Comparison of ENCODE assay signal across 17 cellular contexts in the genomic region with DNA sequence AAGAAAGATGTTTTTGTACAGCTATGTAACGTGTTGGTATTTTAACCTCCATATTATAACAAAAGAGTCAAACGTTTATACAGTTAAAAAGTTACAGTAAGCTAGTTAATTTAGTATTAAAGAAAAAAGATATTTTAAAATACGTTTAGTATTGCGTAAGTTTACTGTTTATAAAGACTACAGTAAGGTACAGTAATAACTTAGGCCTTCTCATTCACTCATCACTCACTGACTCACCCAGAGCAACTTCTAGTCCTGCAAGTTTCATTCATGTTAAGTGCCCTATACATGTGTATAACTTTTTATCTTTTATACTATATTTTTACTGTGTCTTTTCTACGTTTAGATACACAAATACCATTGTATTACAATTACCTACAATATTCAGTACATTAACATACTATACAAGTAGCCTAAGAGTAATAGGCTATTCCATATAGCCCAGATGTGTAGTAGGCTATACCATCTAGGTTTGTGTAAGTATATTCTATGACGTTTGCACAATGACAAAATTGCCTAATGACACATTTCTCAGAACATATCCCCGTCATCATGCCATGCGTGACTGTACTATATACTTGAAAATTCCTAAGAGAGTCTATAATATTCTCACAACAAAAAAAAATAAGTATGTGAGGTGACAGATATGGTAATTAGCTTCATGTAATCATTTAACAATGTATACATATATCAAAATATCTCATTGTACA. TPM values are rescaled to one million over a fixed set of nuclear protein-coding genes. Genes with fewer than 3 reads are reported as not detected.
A peak's percentile ranks its signal among the peaks of the same experiment; 100 is the strongest.
DNase-seq lines count a peak whose midpoint lies in the region; ATAC-seq, FAIRE-seq and TF ChIP-seq lines count a peak whose summit lies in the region.
"Had no signal": no experiment of that assay in that cellular context is flagged by ENCODE, and none has a peak within 500 bp of the region (broad histone marks: within the 10 kb centered on the region; RNA-seq: fewer than 3 reads in every experiment).

No MANE protein-coding gene starts in this region.

- H3K27ac Mint-ChIP-seq in endothelial cell (ENCODE audit: unreplicated experiment) (no peak overlapping the region), T-helper 17 cell (no peak overlapping the region)

- no peak for TF ChIP-seq EP300 in HepG2 (IDR thresholded peaks at IDR 0.05; ENCODE audit: low read depth in 2 of 2, low read length in 2 of 2)
- TF ChIP-seq EP300 in HepG2 (CRISPR knock-in tag; IDR thresholded peaks at IDR 0.05; ENCODE audit: borderline replicate concordance), result no peak

- H3K9me3 Mint-ChIP-seq in endothelial cell (ENCODE audit: unreplicated experiment), result no peaks in the 10 kb centered on the region

- BruUV-seq in HepG2 (replicated peaks; lab: Mats Ljungman, UMichigan), result no TSS peak

- POLR2A ChIA-PET in HepG2 (lab: Yijun Ruan, JAX), result no interaction called here

- H3K27ac ChIP-seq in HepG2 (ENCODE audit: extremely low read length, insufficient read depth, low read length), result no peak overlapping the region
- no peak overlapping the region for H3K27ac ChIP-seq in right lobe of liver
- H3K27ac ChIP-seq: coronary artery, KMS-11, thoracic aorta had no signal

- H3K27me3 ChIP-seq in HepG2 (ENCODE audit: control insufficient read depth in 1 of 2, insufficient read depth in 2 of 2, low read length in 2 of 2), result no peaks in the 10 kb centered on the region
- H3K27me3 ChIP-seq in right lobe of liver, result no peaks in the 10 kb centered on the region

- TF ChIP-seq POLR2A in HepG2 (IDR thresholded peaks at IDR 0.05; ENCODE audit: insufficient read depth in 1 of 2, low read depth in 2 of 2, low read length in 2 of 2), result no peak
- TF ChIP-seq POLR2A in right lobe of liver (IDR thresholded peaks at IDR 0.05), result no peak

- FAIRE-seq in HepG2 (lab: Jason Lieb, UNC), result no peak
- FAIRE-seq: A204.1, GM12878 had no signal

- no peak for DNase-seq in HepG2 (ENCODE audit: low spot score)
- no peak for DNase-seq in right lobe of liver
- peak; percentile 85 for DNase-seq in fibroblast of mammary gland (ENCODE audit: low read depth)
- DNase-seq in endothelial cell (ENCODE audit: low spot score), result no peak
- no peak for DNase-seq in NCI-H69 (lab: John Stamatoyannopoulos, UW)
- DNase-seq in T-helper 2 cell, result no peak
- DNase-seq in T-helper 17 cell, result no peak
- DNase-seq: activated CD8-positive, alpha-beta memory T cell treated with anti-CD3 and anti-CD28 coated beads, Interleukin-2, amount 50 U/mL, for 4 hours; DMS153; foreskin melanocyte; NK-92 treated with Interleukin-12 subunit alpha and Interleukin-12 subunit beta, amount 100 ng/mL, for 24 hours had no signal

- no peak for TF ChIP-seq CTCF in HepG2 (CRISPR knock-in tag; IDR thresholded peaks at IDR 0.05)
- TF ChIP-seq CTCF in right lobe of liver (IDR thresholded peaks at IDR 0.05), result no peak
- no peak for TF ChIP-seq CTCF in fibroblast of mammary gland (conservative IDR thresholded peaks at IDR 0.05; ENCODE audit: control insufficient read depth, insufficient read depth, low read depth, low read length)
- no peak for TF ChIP-seq CTCF in endothelial cell (IDR thresholded peaks at IDR 0.05; ENCODE audit: unreplicated experiment)

- H3K27me3 Mint-ChIP-seq in endothelial cell (ENCODE audit: unreplicated experiment), result peaks cover 5% of the 10 kb centered on the region
- H3K27me3 Mint-ChIP-seq in T-helper 17 cell, result no peaks in the 10 kb centered on the region

- H4K20me1 ChIP-seq in HepG2 (ENCODE audit: insufficient read depth, low read length), result no peaks in the 10 kb centered on the region; the same call in 1 of the 2 replicates

- no peak overlapping the region for H2AFZ ChIP-seq in HepG2 (ENCODE audit: low read length)

- H3K36me3 ChIP-seq in HepG2 (replicated peaks in 1 of 2; ENCODE audit: control insufficient read depth in 1 of 2, insufficient read depth in 2 of 2, low read length in 2 of 2) (no peaks in the 10 kb centered on the region), right lobe of liver (no peaks in the 10 kb centered on the region)
- H3K36me3 ChIP-seq: thoracic aorta had no signal

- H3K36me3 Mint-ChIP-seq in endothelial cell (ENCODE audit: low read depth, unreplicated experiment) (peaks cover 8% of the 10 kb centered on the region), T-helper 17 cell (ENCODE audit: low read depth) (no peaks in the 10 kb centered on the region)

- ATAC-seq in HepG2, result no peak
- ATAC-seq in right lobe of liver, result no peak
- ATAC-seq in SK-N-SH treated with all-trans-retinoic acid at 6 μM for 48 hours, result peak; percentile 53; the same call in 1 of the 3 replicates
- no peak for ATAC-seq in T-helper 17 cell

- intact Hi-C loops in HepG2 (cut with micrococcal nuclease; ENCODE audit: unreplicated experiment) (no loop called here), right lobe of liver (cut with DNase I) (no loop called here)

- H3K4me3 Mint-ChIP-seq in endothelial cell (ENCODE audit: unreplicated experiment), result no peak overlapping the region
- no peak overlapping the region for H3K4me3 Mint-ChIP-seq in T-helper 17 cell

- 89% methylated on average over 8 of the region's 8 CpGs for WGBS in HepG2 (ENCODE audit: low lambda C conversion rate)
- WGBS in right lobe of liver (ENCODE audit: insufficient coverage, low coverage, low lambda C conversion rate, missing lambda C conversion rate), result 73% methylated on average over 8 of the region's 8 CpGs

- H3K4me1 ChIP-seq in HepG2 (ENCODE audit: insufficient read depth, low read length), result peaks cover 9% of the 10 kb centered on the region
- H3K4me1 ChIP-seq in right lobe of liver, result peaks cover 0 to 11% (median 0%) of the 10 kb centered on the region in 4 donors

- in situ Hi-C loops in HepG2 (cut with HindIII; ENCODE audit: extremely low pct_ligation_motif_present, low pct_unique_long_range_greater_than_20kb), result no loop called here

- H3K4me2 ChIP-seq in HepG2 (ENCODE audit: low read depth, low read length), result no peak overlapping the region
- H3K4me2 ChIP-seq: KMS-11 had no signal

- CTCF ChIA-PET in HepG2 (lab: Yijun Ruan, JAX; ENCODE audit: low intra/inter-chr PET ratio, low total read pairs), result no interaction called here

- H3K9ac ChIP-seq in HepG2 (ENCODE audit: insufficient read depth, low read depth, low read length), result no peak overlapping the region
- H3K9ac ChIP-seq: KMS-11 had no signal

- H3K4me1 Mint-ChIP-seq in endothelial cell (ENCODE audit: unreplicated experiment) (peaks cover 7% of the 10 kb centered on the region), T-helper 17 cell (peaks cover 13% of the 10 kb centered on the region)

- H3K4me3 ChIP-seq in HepG2 (replicated peaks in 1 of 3; ENCODE audit: insufficient read depth in 1 of 3, low read depth in 2 of 3, low read length in 3 of 3) (no peak overlapping the region), right lobe of liver (no peak overlapping the region), fibroblast of mammary gland (ENCODE audit: control insufficient read depth, low read depth, low read length) (no peak overlapping the region)
- H3K4me3 ChIP-seq: coronary artery, GM12878, thoracic aorta had no signal

- no peaks in the 10 kb centered on the region for H3K9me3 ChIP-seq in HepG2 (ENCODE audit: low read length)
- H3K9me3 ChIP-seq in right lobe of liver, result no peaks in the 10 kb centered on the region
- no peaks in the 10 kb centered on the region for H3K9me3 ChIP-seq in T-helper 17 cell (ENCODE audit: control insufficient read depth, low read length, poor library complexity, severe bottlenecking)
- H3K9me3 ChIP-seq: thoracic aorta had no signal

- no peak for TF ChIP-seq RAD21 in HepG2 (CRISPR knock-in tag; IDR thresholded peaks at IDR 0.05)

- peaks cover 6% of the 10 kb centered on the region for H3K79me2 ChIP-seq in HepG2 (ENCODE audit: insufficient read depth, low read length)

RNA-seq across cellular contexts. Expression of a gene that starts 33.8 kb away (rescaled TPM):
- total RNA-seq in HepG2 (2016; rRNA removed; fragmentation: Illumina TruSeq; extraction: Trizol) (7.4 and 13.8 TPM in 2 replicates), right lobe of liver (10 to 100 TPM; 16.8 to 21.4 (median 18.5) TPM), endothelial cell (ENCODE audit: unreplicated experiment) (14.5 TPM), T-helper 17 cell (10 to 100 TPM; 11.6 to 12.4 TPM)
- 2.5 and 2.8 TPM in 2 replicates for total RNA-seq in HepG2 (2016; cell fraction: cytosol; rRNA removed; fragmentation: Illumina TruSeq; extraction: Trizol; ENCODE audit: low read depth)
- 6.9 and 14.1 TPM in 2 replicates for total RNA-seq in HepG2 (2016; cell fraction: insoluble cytoplasmic fraction; rRNA removed; fragmentation: Illumina TruSeq; extraction: Trizol)
- 3.3 and 4.0 TPM in 2 replicates for total RNA-seq in HepG2 (2016; cell fraction: membrane; rRNA removed; fragmentation: Illumina TruSeq; extraction: Trizol)
- total RNA-seq in HepG2 (2016; cell fraction: nucleus; rRNA removed; fragmentation: Illumina TruSeq; extraction: Trizol), result 19.6 and 20.9 TPM in 2 replicates
- polyA plus RNA-seq in HepG2 (2011; rRNA removed), result 8.7 and 8.9 TPM in 2 replicates
- 4.0 and 6.6 TPM in 2 replicates for polyA plus RNA-seq in HepG2 (2011; cell fraction: cytosol; rRNA removed)
- polyA plus RNA-seq in HepG2 (2011; cell fraction: nucleus; rRNA removed), result 4.1 and 4.8 TPM in 2 replicates
- 16.8 and 17.1 TPM in 2 replicates for polyA plus RNA-seq in HepG2 (2012)
- polyA plus RNA-seq in HepG2 (2016; cell fraction: cytosol; fragmentation: Illumina TruSeq; extraction: Trizol; ENCODE audit: low read depth), result 3.8 TPM in 2 replicates
- 11.5 and 11.8 TPM in 2 replicates for polyA plus RNA-seq in HepG2 (2016; cell fraction: insoluble cytoplasmic fraction; fragmentation: Illumina TruSeq; extraction: Trizol; ENCODE audit: low read depth)
- polyA plus RNA-seq in HepG2 (2016; cell fraction: membrane; fragmentation: Illumina TruSeq; extraction: Trizol; ENCODE audit: low read depth), result 4.2 and 4.3 TPM in 2 replicates
- polyA plus RNA-seq in HepG2 (2016; cell fraction: nucleus; fragmentation: Illumina TruSeq; extraction: Trizol; ENCODE audit: insufficient read depth, low read depth), result 30.3 and 33.8 TPM in 2 replicates
- 2.5 and 5.5 TPM in 2 replicates for polyA minus RNA-seq in HepG2 (2011; rRNA and poly(A)+ RNA removed; ENCODE audit: low replicate concordance)
- 5.5 and 6.6 TPM in 2 replicates for polyA minus RNA-seq in HepG2 (2011; cell fraction: cytosol; rRNA and poly(A)+ RNA removed)
- 17.9 and 18.2 TPM in 2 replicates for polyA minus RNA-seq in HepG2 (2011; cell fraction: nucleus; rRNA and poly(A)+ RNA removed)

RNA-seq across cellular contexts. Expression of a gene that starts 34.0 kb away (rescaled TPM):
- total RNA-seq in HepG2 (2016; rRNA removed; fragmentation: Illumina TruSeq; extraction: Trizol) (16.3 and 17.1 TPM in 2 replicates), right lobe of liver (10 to 100 TPM; 10.6 to 23.2 (median 16.8) TPM), endothelial cell (ENCODE audit: unreplicated experiment) (21.6 TPM), T-helper 17 cell (10 to 100 TPM; 14.6 to 16.2 TPM)
- total RNA-seq in HepG2 (2016; cell fraction: cytosol; rRNA removed; fragmentation: Illumina TruSeq; extraction: Trizol; ENCODE audit: low read depth), result 8.0 and 8.3 TPM in 2 replicates
- total RNA-seq in HepG2 (2016; cell fraction: insoluble cytoplasmic fraction; rRNA removed; fragmentation: Illumina TruSeq; extraction: Trizol), result 15.9 and 16.0 TPM in 2 replicates
- 17.6 and 18.4 TPM in 2 replicates for total RNA-seq in HepG2 (2016; cell fraction: membrane; rRNA removed; fragmentation: Illumina TruSeq; extraction: Trizol)
- 26.4 and 30.8 TPM in 2 replicates for total RNA-seq in HepG2 (2016; cell fraction: nucleus; rRNA removed; fragmentation: Illumina TruSeq; extraction: Trizol)
- polyA plus RNA-seq in HepG2 (2011; rRNA removed), result 11.3 and 12.2 TPM in 2 replicates
- polyA plus RNA-seq in HepG2 (2011; cell fraction: cytosol; rRNA removed), result 5.5 and 7.6 TPM in 2 replicates
- polyA plus RNA-seq in HepG2 (2011; cell fraction: nucleus; rRNA removed), result 20.0 and 23.4 TPM in 2 replicates
- polyA plus RNA-seq in HepG2 (2012), result 8.0 and 8.2 TPM in 2 replicates
- polyA plus RNA-seq in HepG2 (2016; cell fraction: cytosol; fragmentation: Illumina TruSeq; extraction: Trizol; ENCODE audit: low read depth), result 3.2 and 4.0 TPM in 2 replicates
- polyA plus RNA-seq in HepG2 (2016; cell fraction: insoluble cytoplasmic fraction; fragmentation: Illumina TruSeq; extraction: Trizol; ENCODE audit: low read depth), result 11.4 and 12.3 TPM in 2 replicates
- 8.0 and 8.4 TPM in 2 replicates for polyA plus RNA-seq in HepG2 (2016; cell fraction: membrane; fragmentation: Illumina TruSeq; extraction: Trizol; ENCODE audit: low read depth)
- polyA plus RNA-seq in HepG2 (2016; cell fraction: nucleus; fragmentation: Illumina TruSeq; extraction: Trizol; ENCODE audit: insufficient read depth, low read depth), result 18.8 and 20.1 TPM in 2 replicates
- 15.1 and 25.7 TPM in 2 replicates for polyA minus RNA-seq in HepG2 (2011; rRNA and poly(A)+ RNA removed; ENCODE audit: low replicate concordance)
- polyA minus RNA-seq in HepG2 (2011; cell fraction: cytosol; rRNA and poly(A)+ RNA removed), result 10.3 and 12.5 TPM in 2 replicates
- polyA minus RNA-seq in HepG2 (2011; cell fraction: nucleus; rRNA and poly(A)+ RNA removed), result 66.4 and 75.7 TPM in 2 replicates
